Comparison of ENCODE assay signal across 8 cellular contexts in genomic region chr18:23238152-23238531, GRCh38.
A peak's percentile ranks its signal among the peaks of the same experiment; 100 is the strongest.
DNase-seq lines count a peak whose midpoint lies in the region; ATAC-seq lines count a peak whose summit lies in the region.

No MANE protein-coding gene starts in this region.

- no peaks in the 10 kb centered on the region for H3K27me3 ChIP-seq in stomach smooth muscle (ENCODE audit: control insufficient read depth in 1 of 2, insufficient read depth in 2 of 2, low read length in 2 of 2)

- H3K9me3 ChIP-seq in stomach smooth muscle (ENCODE audit: control insufficient read depth in 2 of 2, low read length in 2 of 2), result no peaks in the 10 kb centered on the region

- peaks cover 17% of the 10 kb centered on the region for H3K4me1 ChIP-seq in stomach smooth muscle (ENCODE audit: control insufficient read depth, insufficient read depth, low read length)

- peak overlapping the region in 1 of 2 donors; percentile 66 for H3K9ac ChIP-seq in stomach smooth muscle (ENCODE audit: low read length in 2 of 2)

- H3K36me3 ChIP-seq in stomach smooth muscle (ENCODE audit: control insufficient read depth in 2 of 2, insufficient read depth in 2 of 2, low read length in 2 of 2), result no peaks in the 10 kb centered on the region

- peak overlapping the region; percentile 58 for H3K27ac ChIP-seq in stomach smooth muscle (ENCODE audit: low read length)

- ATAC-seq in GM21786 (IDR thresholded peaks at IDR 0.05; ENCODE audit: unreplicated experiment), result no peak
- ATAC-seq in GM19463 (IDR thresholded peaks at IDR 0.05; ENCODE audit: unreplicated experiment), result no peak

- DNase-seq in HPDE6-E6E7 (ENCODE audit: extremely low spot score) (peak; percentile 58), amniotic epithelial cell (ENCODE audit: low read depth) (peak; percentile 88), kidney tubule cell (ENCODE audit: low spot score) (peak; percentile 74), SW480 (ENCODE audit: low spot score) (no peak)
- no peak for DNase-seq in stimulated activated CD4-positive, alpha-beta T cell treated with anti-CD3 and anti-CD28 coated beads, Interleukin-4, amount 100 ng/mL, for 24 hours

- peak overlapping the region; percentile 20 to 65 for H3K4me3 ChIP-seq in stomach smooth muscle (ENCODE audit: low read length in 2 of 2)

Comparison
In these comparisons a context has a peak if more than half of its experiments do, and no peak if none do; other contexts are left out.
1. DNase-seq: peak in HPDE6-E6E7 (single experiment), amniotic epithelial cell (single experiment) and kidney tubule cell (single experiment); none in SW480 (single experiment) and stimulated activated CD4-positive, alpha-beta T cell treated with anti-CD3 and anti-CD28 coated beads, Interleukin-4, amount 100 ng/mL, for 24 hours (single experiment).